ENCODE assay signal across 8 cellular contexts in the genomic region with DNA sequence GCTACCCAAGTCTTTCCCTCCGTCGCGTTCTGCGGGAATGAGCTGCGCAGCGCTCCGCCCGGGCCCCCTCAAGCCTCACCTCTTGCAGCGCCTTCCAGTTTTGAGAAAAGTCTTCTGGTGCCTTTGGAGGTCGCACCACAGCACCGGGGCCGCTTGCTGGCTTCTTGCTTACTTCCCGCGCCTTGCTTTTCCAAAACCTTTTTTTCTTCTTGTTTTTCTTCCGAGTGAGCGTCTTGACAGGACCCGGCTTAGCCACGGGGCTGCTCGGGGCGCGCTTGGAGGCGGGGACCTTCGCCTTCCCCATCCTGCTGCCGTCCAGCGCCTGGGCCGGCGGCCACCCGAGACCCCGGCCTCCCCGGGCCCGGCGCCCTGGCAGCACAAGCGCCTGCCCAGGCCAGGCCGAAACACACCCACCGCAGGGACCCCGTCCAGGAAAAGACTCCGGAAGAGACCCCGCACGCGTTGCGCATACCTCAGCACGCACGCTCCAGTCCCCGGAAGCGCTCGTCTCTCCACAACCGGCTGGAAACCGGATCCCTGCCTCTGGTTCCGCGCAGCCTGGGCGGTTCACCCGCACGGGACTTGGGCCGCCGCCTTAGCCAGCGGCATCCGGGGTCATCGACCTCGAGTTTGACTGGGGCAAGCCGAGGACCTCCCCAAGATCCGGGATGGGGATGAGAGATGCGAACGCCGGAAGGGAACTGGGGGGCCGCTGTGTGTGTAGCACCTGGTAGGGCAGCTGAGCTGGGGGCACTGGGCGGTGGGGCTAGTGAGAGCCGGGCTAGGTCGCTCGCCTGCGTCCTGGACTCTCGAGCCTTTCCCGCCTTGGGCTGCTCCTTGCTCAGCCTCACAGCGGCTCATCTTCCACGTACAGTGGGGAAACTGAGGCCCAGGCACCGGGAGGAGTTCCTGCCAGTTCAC. TPM values are rescaled to one million over a fixed set of nuclear protein-coding genes. Genes with fewer than 3 reads are reported as not detected.
DNase-seq lines count a peak whose midpoint lies in the region; ATAC-seq and TF ChIP-seq lines count a peak whose summit lies in the region.

A gene with protein sequence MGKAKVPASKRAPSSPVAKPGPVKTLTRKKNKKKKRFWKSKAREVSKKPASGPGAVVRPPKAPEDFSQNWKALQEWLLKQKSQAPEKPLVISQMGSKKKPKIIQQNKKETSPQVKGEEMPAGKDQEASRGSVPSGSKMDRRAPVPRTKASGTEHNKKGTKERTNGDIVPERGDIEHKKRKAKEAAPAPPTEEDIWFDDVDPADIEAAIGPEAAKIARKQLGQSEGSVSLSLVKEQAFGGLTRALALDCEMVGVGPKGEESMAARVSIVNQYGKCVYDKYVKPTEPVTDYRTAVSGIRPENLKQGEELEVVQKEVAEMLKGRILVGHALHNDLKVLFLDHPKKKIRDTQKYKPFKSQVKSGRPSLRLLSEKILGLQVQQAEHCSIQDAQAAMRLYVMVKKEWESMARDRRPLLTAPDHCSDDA (minus strand): TSS at position 470 of the 921 bp plus-strand sequence. CDS start 166 bp downstream, at position 304.

- no peaks in the 10 kb centered on the region for H3K36me3 ChIP-seq in colonic mucosa

- H3K9me3 ChIP-seq in colonic mucosa, result no peaks in the 10 kb centered on the region

- H3K27me3 ChIP-seq in colonic mucosa, result no peaks in the 10 kb centered on the region

- peak; percentile 29 for DNase-seq in AG09309 (ENCODE audit: low read depth)
- peak; percentile 97 for DNase-seq in NCI-H524 (lab: John Stamatoyannopoulos, UW)
- peak; percentile 94 for DNase-seq in activated CD4-positive, alpha-beta T cell treated with anti-CD3 and anti-CD28 coated beads for 48 hours
- DNase-seq in colonic mucosa, result peak; percentile 87
- DNase-seq in left lobe of liver (ENCODE audit: low spot score), result peak; percentile 87
- DNase-seq in stimulated activated CD4-positive, alpha-beta T cell treated with anti-CD3 and anti-CD28 coated beads, Interleukin-2, amount 100 ng/mL, for 24 hours, result peak; percentile 87 to 89

- peak; percentile 76 for ATAC-seq in GM18909 (IDR thresholded peaks at IDR 0.05; ENCODE audit: poor library complexity, unreplicated experiment)
- ATAC-seq in HG03175 (IDR thresholded peaks at IDR 0.05; ENCODE audit: unreplicated experiment), result peak; percentile 80
- peak; percentile 94 for ATAC-seq in left lobe of liver

- no peaks in the 10 kb centered on the region for H3K4me1 ChIP-seq in colonic mucosa

- TF ChIP-seq CTCF in AG09309 (IDR thresholded peaks at IDR 0.05; ENCODE audit: control insufficient read depth, insufficient read depth, low read depth, low read length, missing control alignments) (no peak), colonic mucosa (IDR thresholded peaks at IDR 0.05) (no peak)

- H3K27ac ChIP-seq in colonic mucosa, result peak within 1 kb of the TSS; percentile 97

- H3K9ac ChIP-seq in colonic mucosa (ENCODE audit: low read depth in 2 of 2, low read length in 2 of 2), result peak within 1 kb of the TSS; percentile 82 to 83

- peak within 1 kb of the TSS; percentile 59 for H3K4me3 ChIP-seq in AG09309 (ENCODE audit: control insufficient read depth, low read depth, low read length)
- peak within 1 kb of the TSS; percentile 99 for H3K4me3 ChIP-seq in colonic mucosa

- intact Hi-C loops in colonic mucosa (cut with DNase I), result loop anchor here (5.0 kb wide), 1 partner anchor 40 kb away; the partner anchor contains the start of gene CACFD1

RNA-seq across cellular contexts. Expression of the gene that starts here (rescaled TPM):
- total RNA-seq in colonic mucosa, result 10 to 100 TPM; 17.3 to 38.6 TPM
- total RNA-seq in left lobe of liver, result 12.3 TPM

Comparison
In these comparisons a context has a peak if more than half of its experiments do, and no peak if none do; other contexts are left out.
1. Peak in every context shown above with its lines: DNase-seq, ATAC-seq, H3K4me3 ChIP-seq and H3K27ac ChIP-seq.
2. DNase-seq: peak in every context shown above with its lines; median percentile 97 in NCI-H524; 94 in activated CD4-positive, alpha-beta T cell treated with anti-CD3 and anti-CD28 coated beads for 48 hours; 88 in stimulated activated CD4-positive, alpha-beta T cell treated with anti-CD3 and anti-CD28 coated beads, Interleukin-2, amount 100 ng/mL, for 24 hours; 87 in colonic mucosa; 87 in left lobe of liver; 29 in AG09309.